ENCODE assay signal across 1 cellular context in genomic region chr12:3137814-3138445, GRCh38.
TF ChIP-seq lines count a peak whose summit lies in the region.

No MANE protein-coding gene starts in this region.

TF ChIP-seq in HepG2, 621 proteins besides CTCF, POLR2A, EP300 and RAD21 (continued from another document):
- TF ChIP-seq TEAD3 (CRISPR knock-in tag; optimal IDR thresholded peaks at IDR 0.05; ENCODE audit: borderline replicate concordance) (no peak), ZNF768 (CRISPR knock-in tag; IDR thresholded peaks at IDR 0.05) (peak; percentile 85; the same call in 1 of the 2 replicates), TBX3 (IDR thresholded peaks at IDR 0.05; ENCODE audit: borderline replicate concordance) (no peak), HMGXB4 (CRISPR knock-in tag; IDR thresholded peaks at IDR 0.05; ENCODE audit: borderline replicate concordance in 1 of 2, low read depth in 1 of 2) (no peak), FOXA3 (CRISPR knock-in tag; IDR thresholded peaks at IDR 0.05) (no peak), DZIP1 (CRISPR knock-in tag; IDR thresholded peaks at IDR 0.05) (no peak), ZBTB25 (CRISPR knock-in tag; IDR thresholded peaks at IDR 0.05) (no peak), HNRNPL (IDR thresholded peaks at IDR 0.05; ENCODE audit: low read depth, low read length) (0 out of 2 replicates have a peak, but pooled peaks have one; percentile 28), ZNF33B (CRISPR knock-in tag; IDR thresholded peaks at IDR 0.05) (no peak), ADNP (CRISPR knock-in tag; IDR thresholded peaks at IDR 0.05) (no peak), RBM39 (IDR thresholded peaks at IDR 0.05; ENCODE audit: low read depth, low read length, poor library complexity, severe bottlenecking) (no peak), ZFP37 (CRISPR knock-in tag; IDR thresholded peaks at IDR 0.05; ENCODE audit: borderline replicate concordance) (no peak)
